ENCODE assay signal across 8 cellular contexts in genomic region chr3:9933561-9934234, GRCh38. TPM values are rescaled to one million over a fixed set of nuclear protein-coding genes. Genes with fewer than 3 reads are reported as not detected.
A peak's percentile ranks its signal among the peaks of the same experiment; 100 is the strongest.
DNase-seq lines count a peak whose midpoint lies in the region; ATAC-seq lines count a peak whose summit lies in the region.

Gene CRELD1, plus strand, starts transcription at chr3:9933834. Its CDS starts 605 bp downstream, at chr3:9934439.

- intact Hi-C loops in CD4-positive, alpha-beta memory T cell (cut with micrococcal nuclease), result loop anchor here (1.0 to 5.0 kb wide), 15 partner anchors 13 to 805 kb away; partner anchors contain the start of genes BRK1, BRPF1, EMC3 and FANCD2

- peak; percentile 97 to 99 (median 97) for DNase-seq in CD4-positive, alpha-beta memory T cell
- DNase-seq in NOMO-1 (lab: John Stamatoyannopoulos, UW; ENCODE audit: unreplicated experiment in 2 of 2) (peak; percentile 95 to 96), medulla oblongata (ENCODE audit: extremely low spot score) (peak; percentile 96)
- peak; percentile 98 for DNase-seq in activated CD8-positive, alpha-beta memory T cell treated with anti-CD3 and anti-CD28 coated beads for 24 hours
- peak; percentile 94 to 97 (median 94) for DNase-seq in effector memory CD4-positive, alpha-beta T cell
- peak; percentile 93 to 96 (median 93) for DNase-seq in stimulated activated CD4-positive, alpha-beta T cell treated with anti-CD3 and anti-CD28 coated beads, TNF-alpha, amount 100 ng/mL, for 48 hours (ENCODE audit: low read depth in 3 of 3)

- H3K27ac ChIP-seq in CD4-positive, alpha-beta memory T cell (ENCODE audit: low read depth, low read length), result peak within 1 kb of the TSS; percentile 89
- H3K27ac ChIP-seq in effector memory CD4-positive, alpha-beta T cell (ENCODE audit: insufficient read depth, low read length, poor library complexity, severe bottlenecking), result peak within 1 kb of the TSS; percentile 96

- peaks cover 34% of the 10 kb centered on the region for H3K4me1 ChIP-seq in CD4-positive, alpha-beta memory T cell (ENCODE audit: insufficient read depth, low read length)
- peaks cover 33% of the 10 kb centered on the region for H3K4me1 ChIP-seq in effector memory CD4-positive, alpha-beta T cell (ENCODE audit: control insufficient read depth, insufficient read depth, low read length, poor library complexity, severe bottlenecking)

- POLR2A ChIA-PET in CD4-positive, alpha-beta memory T cell (lab: Charles Lee; ENCODE audit: partially characterized antibody), result interaction anchor here (0.7 to 7.5 kb wide), 44 partner anchors 8 to 1339 kb away, joined by 3 to 225 read pairs (median 6); partner anchors contain the start of genes ARPC4, ATG7, BRPF1 and EMC3

- H3K27ac Mint-ChIP-seq in CD4-positive, alpha-beta memory T cell, result peak within 1 kb of the TSS; percentile 94 to 100 (median 99)

- H3K36me3 ChIP-seq in CD4-positive, alpha-beta memory T cell (ENCODE audit: insufficient read depth, low read length), result no peaks in the 10 kb centered on the region
- peaks cover 17% of the 10 kb centered on the region for H3K36me3 ChIP-seq in effector memory CD4-positive, alpha-beta T cell (ENCODE audit: control insufficient read depth, insufficient read depth, low read length)

- H3K4me3 ChIP-seq in CD4-positive, alpha-beta memory T cell (ENCODE audit: low read length in 2 of 2), result peak within 1 kb of the TSS; percentile 87 to 90
- peak within 1 kb of the TSS; percentile 62 for H3K4me3 ChIP-seq in effector memory CD4-positive, alpha-beta T cell (ENCODE audit: insufficient read depth, low read depth, low read length, poor library complexity, severe bottlenecking)

- H3K9me3 ChIP-seq in CD4-positive, alpha-beta memory T cell (ENCODE audit: control insufficient read depth in 1 of 2, low read length in 2 of 2), result no peaks in the 10 kb centered on the region
- no peaks in the 10 kb centered on the region for H3K9me3 ChIP-seq in effector memory CD4-positive, alpha-beta T cell (ENCODE audit: control insufficient read depth, low read length)

- H3K36me3 Mint-ChIP-seq in CD4-positive, alpha-beta memory T cell, result peaks cover 3 to 28% of the 10 kb centered on the region in 2 donors

- H3K4me1 Mint-ChIP-seq in CD4-positive, alpha-beta memory T cell, result peaks cover 18 to 55% (median 39%) of the 10 kb centered on the region in 4 donors

- ATAC-seq in GM19452 (IDR thresholded peaks at IDR 0.05; ENCODE audit: unreplicated experiment), result peak; percentile 86
- peak; percentile 86 for ATAC-seq in HG03575 (IDR thresholded peaks at IDR 0.05; ENCODE audit: extremely low read depth, insufficient number of reproducible peaks, low FRiP score, unreplicated experiment)

- no peaks in the 10 kb centered on the region for H3K27me3 Mint-ChIP-seq in CD4-positive, alpha-beta memory T cell

- H3K9me3 Mint-ChIP-seq in CD4-positive, alpha-beta memory T cell, result no peaks in the 10 kb centered on the region

- CTCF ChIA-PET in CD4-positive, alpha-beta memory T cell (lab: Charles Lee; ENCODE audit: partially characterized antibody), result interaction anchor here (0.6 to 4.0 kb wide), 27 partner anchors 8 to 807 kb away, joined by 3 to 48 read pairs (median 6); partner anchors contain the start of genes ARPC4, EMC3, JAGN1 and PRRT3

- H3K4me3 Mint-ChIP-seq in CD4-positive, alpha-beta memory T cell, result peak within 1 kb of the TSS; percentile 95 to 98 (median 97)

- no peaks in the 10 kb centered on the region for H3K27me3 ChIP-seq in CD4-positive, alpha-beta memory T cell (ENCODE audit: insufficient read depth, low read length)
- H3K27me3 ChIP-seq in effector memory CD4-positive, alpha-beta T cell (replicated peaks; ENCODE audit: control insufficient read depth, insufficient read depth, low read length, poor library complexity, severe bottlenecking), result no peaks in the 10 kb centered on the region

RNA-seq across cellular contexts. Expression of gene CRELD1, which starts in this region (rescaled TPM):
- total RNA-seq in CD4-positive, alpha-beta memory T cell, result 10 to 100 TPM; 47.7 to 58.2 TPM
- 10 to 100 TPM; 17.3 to 28.2 TPM for polyA plus RNA-seq in CD4-positive, alpha-beta memory T cell

Comparison
In these comparisons a context has a peak if more than half of its experiments do, and no peak if none do; other contexts are left out.
1. Peak in every context shown above with its lines: DNase-seq, ATAC-seq, H3K4me3 ChIP-seq and H3K27ac ChIP-seq.